Comparison of ENCODE assay signal across 8 cellular contexts in genomic region chr17:60577147-60577925, GRCh38. TPM values are rescaled to one million over a fixed set of nuclear protein-coding genes. Genes with fewer than 3 reads are reported as not detected.
DNase-seq lines count a peak whose midpoint lies in the region; ATAC-seq and TF ChIP-seq lines count a peak whose summit lies in the region.

No MANE protein-coding gene starts in this region.

- no peaks in the 10 kb centered on the region for H3K4me1 Mint-ChIP-seq in Caco-2 (ENCODE audit: low read depth, unreplicated experiment)
- H3K4me1 Mint-ChIP-seq in T-helper 2 cell treated with Interferon-gamma antibody and Interleukin-4, amounts not matched to agents 5 μg/mL and 100 μg/mL, for 36 hours (ENCODE audit: low read depth) = peaks cover 8% of the 10 kb centered on the region
- peaks cover 5 to 8% of the 10 kb centered on the region in 2 donors for H3K4me1 Mint-ChIP-seq in natural killer cell treated with Interleukin-12 subunit alpha and Interleukin-12 subunit beta and Interleukin-15 and Interleukin-18, amount 100 ng/mL, for 72 hours (ENCODE audit: low read depth in 2 of 2)

- H3K27me3 ChIP-seq in Caco-2 (replicated peaks; ENCODE audit: control insufficient read depth, insufficient read depth, low read length) = no peaks in the 10 kb centered on the region
- H3K27me3 ChIP-seq in esophagus muscularis mucosa = no peaks in the 10 kb centered on the region

- TF ChIP-seq EP300 in esophagus muscularis mucosa (IDR thresholded peaks at IDR 0.05) = no peak

- H3K9me3 Mint-ChIP-seq in Caco-2 (ENCODE audit: unreplicated experiment) = no peaks in the 10 kb centered on the region
- no peaks in the 10 kb centered on the region for H3K9me3 Mint-ChIP-seq in T-helper 2 cell treated with Interferon-gamma antibody and Interleukin-4, amounts not matched to agents 5 μg/mL and 100 μg/mL, for 36 hours
- H3K9me3 Mint-ChIP-seq in natural killer cell treated with Interleukin-12 subunit alpha and Interleukin-12 subunit beta and Interleukin-15 and Interleukin-18, amount 100 ng/mL, for 72 hours = no peaks in the 10 kb centered on the region

- peak; percentile 81 for ATAC-seq in GM21723 (IDR thresholded peaks at IDR 0.05; ENCODE audit: unreplicated experiment)
- ATAC-seq in natural killer cell treated with Interleukin-12 subunit alpha and Interleukin-12 subunit beta and Interleukin-15 and Interleukin-18, amount 100 ng/mL, for 72 hours = peak in 1 of 2 donors; percentile 59

- POLR2A ChIA-PET in Caco-2 (lab: Charles Lee) = interaction anchor here (0.6 to 2.1 kb wide), 3 partner anchors 22 to 279 kb away, joined by 3 to 13 read pairs (median 7); partner anchors contain the start of genes BCAS3 and PPM1D

- H3K4me3 ChIP-seq in Caco-2 (ENCODE audit: low read depth, low read length) (0 out of 2 replicates have a peak overlapping the region, but pooled peaks have one; percentile 9), esophagus muscularis mucosa (peak overlapping the region; percentile 42 to 54 (median 51))

- H3K36me3 ChIP-seq in Caco-2 (ENCODE audit: control insufficient read depth, insufficient read depth, low read length) (no peaks in the 10 kb centered on the region), esophagus muscularis mucosa (no peaks in the 10 kb centered on the region)

- no peaks in the 10 kb centered on the region for H3K36me3 Mint-ChIP-seq in Caco-2 (ENCODE audit: insufficient read depth, unreplicated experiment)
- no peaks in the 10 kb centered on the region for H3K36me3 Mint-ChIP-seq in T-helper 2 cell treated with Interferon-gamma antibody and Interleukin-4, amounts not matched to agents 5 μg/mL and 100 μg/mL, for 36 hours (ENCODE audit: low read depth)
- no peaks in the 10 kb centered on the region for H3K36me3 Mint-ChIP-seq in natural killer cell treated with Interleukin-12 subunit alpha and Interleukin-12 subunit beta and Interleukin-15 and Interleukin-18, amount 100 ng/mL, for 72 hours

- no peak for TF ChIP-seq POLR2A in esophagus muscularis mucosa (IDR thresholded peaks at IDR 0.05; ENCODE audit: low read depth)

- DNase-seq in Caco-2 = peak in 1 of 2 experiments; percentile 45
- no peak for DNase-seq in T-helper 2 cell treated with Interferon-gamma antibody and Interleukin-4, amounts not matched to agents 5 μg/mL and 100 μg/mL, for 36 hours (ENCODE audit: low spot score)
- no peak for DNase-seq in esophagus muscularis mucosa (ENCODE audit: extremely low spot score)
- DNase-seq in natural killer cell treated with Interleukin-12 subunit alpha and Interleukin-12 subunit beta and Interleukin-15 and Interleukin-18, amount 100 ng/mL, for 72 hours (ENCODE audit: low spot score) = no peak
- no peak for DNase-seq in T1000 (lab: John Stamatoyannopoulos, UW)
- DNase-seq in NCI-H2081 (lab: John Stamatoyannopoulos, UW) = no peak
- no peak for DNase-seq in T-helper 9 cell

- TSS peak; percentile 77 for BruUV-seq in Caco-2 (replicated peaks; lab: Mats Ljungman, UMichigan)

- H3K27me3 Mint-ChIP-seq in Caco-2 (ENCODE audit: insufficient read depth, unreplicated experiment) = no peaks in the 10 kb centered on the region
- H3K27me3 Mint-ChIP-seq in T-helper 2 cell treated with Interferon-gamma antibody and Interleukin-4, amounts not matched to agents 5 μg/mL and 100 μg/mL, for 36 hours (ENCODE audit: low read depth) = peaks cover 14% of the 10 kb centered on the region
- no peaks in the 10 kb centered on the region for H3K27me3 Mint-ChIP-seq in natural killer cell treated with Interleukin-12 subunit alpha and Interleukin-12 subunit beta and Interleukin-15 and Interleukin-18, amount 100 ng/mL, for 72 hours

- 9% methylated on average over 7 of the region's 7 CpGs for WGBS in esophagus muscularis mucosa

- no peaks in the 10 kb centered on the region for H3K9me3 ChIP-seq in Caco-2
- H3K9me3 ChIP-seq in esophagus muscularis mucosa = no peaks in the 10 kb centered on the region

- CTCF ChIA-PET in Caco-2 (lab: Charles Lee) = interaction anchor here (0.6 to 2.3 kb wide), 10 partner anchors 8 to 346 kb away, joined by 3 to 36 read pairs (median 9); partner anchors contain the start of genes BCAS3 and PPM1D

- peaks cover 18% of the 10 kb centered on the region for H3K4me1 ChIP-seq in Caco-2
- H3K4me1 ChIP-seq in esophagus muscularis mucosa = peaks cover 19 to 37% (median 34%) of the 10 kb centered on the region in 4 donors

- H3K27ac ChIP-seq in esophagus muscularis mucosa (replicated peaks in 1 of 4) = peak overlapping the region; percentile 75 to 79 (median 78)

- H3K27ac Mint-ChIP-seq in Caco-2 (ENCODE audit: unreplicated experiment) = peak overlapping the region; percentile 16
- no peak overlapping the region for H3K27ac Mint-ChIP-seq in T-helper 2 cell treated with Interferon-gamma antibody and Interleukin-4, amounts not matched to agents 5 μg/mL and 100 μg/mL, for 36 hours
- peak overlapping the region in 1 of 2 donors; percentile 5 for H3K27ac Mint-ChIP-seq in natural killer cell treated with Interleukin-12 subunit alpha and Interleukin-12 subunit beta and Interleukin-15 and Interleukin-18, amount 100 ng/mL, for 72 hours

- TF ChIP-seq CTCF in Caco-2 (IDR thresholded peaks at IDR 0.05; ENCODE audit: insufficient read depth in 1 of 2, low read depth in 1 of 2, low read length in 1 of 2, severe bottlenecking in 1 of 2, unreplicated experiment in 1 of 2) (no peak), esophagus muscularis mucosa (IDR thresholded peaks at IDR 0.05) (peak; percentile 46 to 63 (median 50))

- intact Hi-C loops in Caco-2 (cut with micrococcal nuclease; ENCODE audit: unreplicated experiment) (loop anchor here (1.0 kb wide), 1 partner anchor 61 kb away; no protein-coding TSS in a partner anchor), esophagus muscularis mucosa (cut with DNase I) (loop anchor here (2.0 kb wide), 1 partner anchor 61 kb away; no protein-coding TSS in a partner anchor)

- H3K4me3 Mint-ChIP-seq in Caco-2 (ENCODE audit: unreplicated experiment) = peak overlapping the region; percentile 58
- peak overlapping the region; percentile 63 for H3K4me3 Mint-ChIP-seq in T-helper 2 cell treated with Interferon-gamma antibody and Interleukin-4, amounts not matched to agents 5 μg/mL and 100 μg/mL, for 36 hours
- peak overlapping the region; percentile 69 for H3K4me3 Mint-ChIP-seq in natural killer cell treated with Interleukin-12 subunit alpha and Interleukin-12 subunit beta and Interleukin-15 and Interleukin-18, amount 100 ng/mL, for 72 hours

RNA-seq across cellular contexts. Expression of gene PPM1D, which starts 22.7 kb away (rescaled TPM):
- total RNA-seq in Caco-2 (2022) = 17.9 and 18.7 TPM in 2 replicates
- total RNA-seq in esophagus muscularis mucosa = 10 to 100 TPM in 3 of 4 donors, 1 to 10 TPM in 1; 7.9 to 18.9 (median 13.0) TPM
- total RNA-seq in natural killer cell treated with Interleukin-12 subunit alpha and Interleukin-12 subunit beta and Interleukin-15 and Interleukin-18, amount 100 ng/mL, for 72 hours = 10 to 100 TPM; 16.3 to 18.3 TPM

RNA-seq across cellular contexts. Expression of gene APPBP2, which starts 51.3 kb away (rescaled TPM):
- total RNA-seq in Caco-2 (2022) = 25.3 and 29.8 TPM in 2 replicates
- total RNA-seq in esophagus muscularis mucosa = 10 to 100 TPM; 24.9 to 35.4 (median 27.9) TPM
- 10 to 100 TPM; 24.0 to 29.4 TPM for total RNA-seq in natural killer cell treated with Interleukin-12 subunit alpha and Interleukin-12 subunit beta and Interleukin-15 and Interleukin-18, amount 100 ng/mL, for 72 hours

Comparison
In these comparisons a context has a peak if more than half of its experiments do, and no peak if none do; other contexts are left out.
1. CTCF ChIP-seq: peak in esophagus muscularis mucosa (3 of 3); none in Caco-2 (0 of 2).
2. Peak in every context shown above with its lines, with median percentiles within 50 percentile points of each other: H3K4me3 Mint-ChIP-seq.